In the genomic region with DNA sequence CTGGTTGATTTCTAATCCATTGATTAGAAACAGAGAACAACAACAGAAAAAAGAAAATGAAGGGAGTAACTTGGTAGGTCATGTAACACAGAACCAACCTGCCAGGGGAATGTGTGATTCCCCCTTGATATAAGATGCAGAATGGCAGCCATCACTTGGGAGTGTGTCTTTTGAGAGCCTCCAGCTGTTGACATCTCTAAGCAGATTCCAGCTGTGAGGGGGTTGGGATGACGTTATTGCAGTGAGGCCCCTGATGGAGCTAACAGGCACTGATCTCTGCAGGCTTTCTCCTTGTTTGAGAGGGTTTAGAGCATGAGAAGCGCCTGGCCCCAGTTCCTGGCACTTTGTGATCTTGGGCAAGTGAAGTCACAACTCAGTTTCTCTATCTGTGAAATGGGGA, we compare ENCODE assay signal across 11 cellular contexts.
"Had no signal": no experiment of that assay in that cellular context is flagged by ENCODE, and none has a peak within 500 bp of the region (broad histone marks: within the 10 kb centered on the region; RNA-seq: fewer than 3 reads in every experiment).

No MANE protein-coding gene starts in this region.

- H3K27ac ChIP-seq: esophagus muscularis mucosa, testis had no signal

- H3K36me3 ChIP-seq: esophagus muscularis mucosa had no signal

- H3K4me1 ChIP-seq: esophagus muscularis mucosa, testis had no signal

- H3K27me3 ChIP-seq: esophagus muscularis mucosa, testis had no signal

- DNase-seq: activated CD4-positive, alpha-beta T cell treated with anti-CD3 and anti-CD28 coated beads, Interleukin-2, amount 50 U/mL, for 1 hour; activated CD8-positive, alpha-beta memory T cell treated with anti-CD3 and anti-CD28 coated beads for 24 hours; activated CD8-positive, alpha-beta memory T cell treated with anti-CD3 and anti-CD28 coated beads, Interleukin-2, amount 50 U/mL, for 48 hours; activated effector memory CD4-positive, alpha-beta T cell treated with anti-CD3 and anti-CD28 coated beads, Interleukin-2, amount 50 U/mL, for 16 hours; activated T-cell treated with anti-CD3 and anti-CD28 coated beads, Interleukin-2, amount 50 U/mL, for 48 hours; dermis blood vessel endothelial cell; effector memory CD4-positive, alpha-beta T cell; natural killer cell; stimulated activated CD4-positive, alpha-beta T cell treated with anti-CD3 and anti-CD28 coated beads, Interleukin-4, amount 100 ng/mL, for 24 hours; testis had no signal

- H3K4me3 ChIP-seq: esophagus muscularis mucosa, testis had no signal

- H3K9me3 ChIP-seq: esophagus muscularis mucosa, testis had no signal
